21 cellular contexts compared by ENCODE assay signal in genomic region chr10:132678436-132679216, GRCh38.
DNase-seq lines count a peak whose midpoint lies in the region; ATAC-seq and TF ChIP-seq lines count a peak whose summit lies in the region.
"Had no signal": no experiment of that assay in that cellular context is flagged by ENCODE, and none has a peak within 500 bp of the region (broad histone marks: within the 10 kb centered on the region; RNA-seq: fewer than 3 reads in every experiment).

No MANE protein-coding gene starts in this region.

- TF ChIP-seq CTCF in H9 (conservative IDR thresholded peaks at IDR 0.05) = no peak
- TF ChIP-seq CTCF in psoas muscle (IDR thresholded peaks at IDR 0.05) = no peak
- TF ChIP-seq CTCF in RWPE1 (conservative IDR thresholded peaks at IDR 0.05; ENCODE audit: low read depth) = no peak

- no peak overlapping the region for H4K8ac ChIP-seq in H9 (replicated peaks; ENCODE audit: insufficient read length, low read depth, low read length)

- no peak overlapping the region for H2BK12ac ChIP-seq in H9 (ENCODE audit: insufficient read length, low read depth, low read length)

- H2AK5ac ChIP-seq in H9 (ENCODE audit: insufficient read length, low read length) = no peak overlapping the region

- no peaks in the 10 kb centered on the region for H3K36me3 ChIP-seq in CD4-positive, alpha-beta memory T cell (ENCODE audit: insufficient read depth, low read length)
- no peaks in the 10 kb centered on the region for H3K36me3 ChIP-seq in psoas muscle (ENCODE audit: insufficient read depth in 1 of 2, low read depth in 1 of 2)
- no peaks in the 10 kb centered on the region for H3K36me3 ChIP-seq in Karpas-422 (ENCODE audit: insufficient read depth, low read length)

- H4K20me1 ChIP-seq in H9 (ENCODE audit: control insufficient read depth, insufficient read depth, insufficient read length) = no peaks in the 10 kb centered on the region
- H4K20me1 ChIP-seq in Karpas-422 (ENCODE audit: insufficient read depth, low read depth, low read length) = 0 out of 2 replicates have a peak, but pooled peaks cover 5% of the 10 kb centered on the region

- H2BK20ac ChIP-seq in H9 (ENCODE audit: low read depth, low read length, poor library complexity, severe bottlenecking) = no peak overlapping the region

- H3K27me3 ChIP-seq in CD4-positive, alpha-beta memory T cell (ENCODE audit: insufficient read depth, low read length) = no peaks in the 10 kb centered on the region
- H3K27me3 ChIP-seq in H9 (ENCODE audit: insufficient read depth, low read length) = no peaks in the 10 kb centered on the region
- no peaks in the 10 kb centered on the region for H3K27me3 ChIP-seq in psoas muscle (ENCODE audit: insufficient read depth in 3 of 3, low read length in 2 of 3)
- no peaks in the 10 kb centered on the region for H3K27me3 ChIP-seq in Karpas-422 (ENCODE audit: low read length)
- H3K27me3 ChIP-seq: body of pancreas had no signal

- no peaks in the 10 kb centered on the region for H3K9me3 ChIP-seq in CD4-positive, alpha-beta memory T cell (ENCODE audit: control insufficient read depth in 1 of 2, low read length in 2 of 2)
- H3K9me3 ChIP-seq in H9 (ENCODE audit: control insufficient read depth, low read depth, low read length) (no peaks in the 10 kb centered on the region), psoas muscle (no peaks in the 10 kb centered on the region), Karpas-422 (ENCODE audit: low read length) (no peaks in the 10 kb centered on the region)
- H3K9me3 ChIP-seq: body of pancreas had no signal

- no peak overlapping the region; the same call in 1 of the 2 replicates for H3K14ac ChIP-seq in H9 (ENCODE audit: insufficient read depth, low read length)

- no peak overlapping the region for H4K91ac ChIP-seq in H9 (ENCODE audit: insufficient read length, low read depth, low read length)

- no peak overlapping the region for H3T11ph ChIP-seq in H9 (ENCODE audit: low read length)

- H3K27ac ChIP-seq in CD4-positive, alpha-beta memory T cell (ENCODE audit: low read depth, low read length) = no peak overlapping the region
- H3K27ac ChIP-seq in H9 (ENCODE audit: insufficient read length, low read depth, low read length) (no peak overlapping the region), psoas muscle (no peak overlapping the region), RWPE1 (no peak overlapping the region), Karpas-422 (ENCODE audit: low read length) (no peak overlapping the region)
- H3K27ac ChIP-seq: GM23248, HL-60 had no signal

- H2BK5ac ChIP-seq in H9 (ENCODE audit: insufficient read length, low read length) = no peak overlapping the region

- H2BK15ac ChIP-seq in H9 (ENCODE audit: low read depth, low read length) = no peak overlapping the region

- no peak overlapping the region for H2BK120ac ChIP-seq in H9 (ENCODE audit: low read depth, low read length, poor library complexity, severe bottlenecking)

- no peak overlapping the region for H3K56ac ChIP-seq in H9 (ENCODE audit: insufficient read length, low read depth, low read length)

- no peak overlapping the region for H3K4me2 ChIP-seq in H9 (ENCODE audit: insufficient read depth, insufficient read length, low read length)
- H3K4me2 ChIP-seq in Karpas-422 (ENCODE audit: low read depth, low read length, poor library complexity, severe bottlenecking) = no peak overlapping the region

- no peak overlapping the region for H4K5ac ChIP-seq in H9 (ENCODE audit: insufficient read length, low read depth, low read length)

- no peak overlapping the region for H2AFZ ChIP-seq in H9 (ENCODE audit: low read length)
- no peak overlapping the region for H2AFZ ChIP-seq in Karpas-422 (ENCODE audit: low read length)
- H2AFZ ChIP-seq: GM23248 had no signal

- H3K9ac ChIP-seq in H9 (ENCODE audit: extremely low read depth, insufficient read length, low read length) (no peak overlapping the region), Karpas-422 (ENCODE audit: low read length) (no peak overlapping the region)
- H3K9ac ChIP-seq: GM23248 had no signal

- no CpG with 5 or more reads among the region's 13 CpGs for WGBS in H9 (ENCODE audit: extremely low coverage, insufficient read length, low lambda C conversion rate)
- WGBS in psoas muscle, 3 donors = 84 to 95% (median 90%) methylated on average over 13 of the region's 13 CpGs

- H3K9me3 Mint-ChIP-seq in CD4-positive, alpha-beta memory T cell = no peaks in the 10 kb centered on the region
- peaks cover 5 to 16% of the 10 kb centered on the region in 2 experiments; a peak in 3 of 5 replicates for H3K9me3 Mint-ChIP-seq in H9
- no peaks in the 10 kb centered on the region for H3K9me3 Mint-ChIP-seq in effector memory CD8-positive, alpha-beta T cell
- no peaks in the 10 kb centered on the region for H3K9me3 Mint-ChIP-seq in stimulated activated naive CD8-positive, alpha-beta T cell treated with anti-CD3 and anti-CD28 coated beads, Interleukin-15, amount 100 ng/mL, for 72 hours
- H3K9me3 Mint-ChIP-seq: CD8-positive, alpha-beta memory T cell; IgD-negative memory B cell; stimulated activated memory B cell treated with anti-CD40 and anti-IgM and Interleukin-4, amounts not matched to agents 10 μg/mL and 1 μg/mL and 100 μg/mL, for 72 hours had no signal

- peak overlapping the region in 5 of 7 donors; percentile 22 to 61 (median 53) for H3K27ac Mint-ChIP-seq in CD4-positive, alpha-beta memory T cell
- H3K27ac Mint-ChIP-seq in H9 = no peak overlapping the region
- H3K27ac Mint-ChIP-seq in effector memory CD8-positive, alpha-beta T cell = peak overlapping the region; percentile 44 to 77
- peak overlapping the region in 1 of 2 donors; percentile 89 for H3K27ac Mint-ChIP-seq in stimulated activated naive CD8-positive, alpha-beta T cell treated with anti-CD3 and anti-CD28 coated beads, Interleukin-15, amount 100 ng/mL, for 72 hours
- H3K27ac Mint-ChIP-seq: stimulated activated memory B cell treated with anti-CD40 and anti-IgM and Interleukin-4, amounts not matched to agents 10 μg/mL and 1 μg/mL and 100 μg/mL, for 72 hours had no signal

- H3K4me3 Mint-ChIP-seq in CD4-positive, alpha-beta memory T cell = no peak overlapping the region
- H3K4me3 Mint-ChIP-seq in H9 = no peak overlapping the region
- no peak overlapping the region for H3K4me3 Mint-ChIP-seq in effector memory CD8-positive, alpha-beta T cell
- no peak overlapping the region for H3K4me3 Mint-ChIP-seq in stimulated activated naive CD8-positive, alpha-beta T cell treated with anti-CD3 and anti-CD28 coated beads, Interleukin-15, amount 100 ng/mL, for 72 hours
- H3K4me3 Mint-ChIP-seq: CD8-positive, alpha-beta memory T cell; IgD-negative memory B cell; stimulated activated memory B cell treated with anti-CD40 and anti-IgM and Interleukin-4, amounts not matched to agents 10 μg/mL and 1 μg/mL and 100 μg/mL, for 72 hours had no signal

- no peaks in the 10 kb centered on the region for H3K27me3 Mint-ChIP-seq in CD4-positive, alpha-beta memory T cell
- no peaks in the 10 kb centered on the region; the same call in none of the 2 replicates for H3K27me3 Mint-ChIP-seq in H9 (ENCODE audit: low read depth)
- no peaks in the 10 kb centered on the region for H3K27me3 Mint-ChIP-seq in effector memory CD8-positive, alpha-beta T cell
- no peaks in the 10 kb centered on the region for H3K27me3 Mint-ChIP-seq in stimulated activated naive CD8-positive, alpha-beta T cell treated with anti-CD3 and anti-CD28 coated beads, Interleukin-15, amount 100 ng/mL, for 72 hours
- H3K27me3 Mint-ChIP-seq: CD8-positive, alpha-beta memory T cell; IgD-negative memory B cell; stimulated activated memory B cell treated with anti-CD40 and anti-IgM and Interleukin-4, amounts not matched to agents 10 μg/mL and 1 μg/mL and 100 μg/mL, for 72 hours had no signal

- POLR2A ChIA-PET in CD4-positive, alpha-beta memory T cell (lab: Charles Lee; ENCODE audit: partially characterized antibody) = interaction anchor here (1.1 kb wide), 1 partner anchor 8 kb away, joined by 3 read pairs; no protein-coding TSS in a partner anchor
- POLR2A ChIA-PET in RWPE1 (lab: Yijun Ruan, JAX; ENCODE audit: low non-redundant PET) = no interaction called here

- no peak overlapping the region for H3K18ac ChIP-seq in H9 (ENCODE audit: insufficient read length, low read depth, low read length)

- no peaks in the 10 kb centered on the region for H3K9me2 ChIP-seq in Karpas-422 (replicated peaks; ENCODE audit: insufficient read depth, low read length)

- H3K4ac ChIP-seq in H9 (ENCODE audit: low read depth, low read length) = no peak overlapping the region

- H3K4me1 ChIP-seq in CD4-positive, alpha-beta memory T cell (ENCODE audit: insufficient read depth, low read length) = no peaks in the 10 kb centered on the region
- H3K4me1 ChIP-seq in H9 (ENCODE audit: insufficient read depth, low read length) = no peaks in the 10 kb centered on the region
- no peaks in the 10 kb centered on the region for H3K4me1 ChIP-seq in psoas muscle
- no peaks in the 10 kb centered on the region for H3K4me1 ChIP-seq in Karpas-422 (ENCODE audit: low read length)

- ATAC-seq in effector memory CD8-positive, alpha-beta T cell (replicated peaks) = no peak
- ATAC-seq in psoas muscle = no peak
- ATAC-seq in stimulated activated naive CD8-positive, alpha-beta T cell treated with anti-CD3 and anti-CD28 coated beads, Interleukin-15, amount 100 ng/mL, for 72 hours = no peak
- ATAC-seq: body of pancreas; GM12878; stimulated activated memory B cell treated with anti-CD40 and anti-IgM and Interleukin-4, amounts not matched to agents 10 μg/mL and 1 μg/mL and 100 μg/mL, for 72 hours had no signal

- H3K4me3 ChIP-seq in CD4-positive, alpha-beta memory T cell (ENCODE audit: low read length in 2 of 2) = no peak overlapping the region
- H3K4me3 ChIP-seq in psoas muscle (no peak overlapping the region), Karpas-422 (ENCODE audit: low read length) (no peak overlapping the region)
- H3K4me3 ChIP-seq: body of pancreas, GM12878, GM23248 had no signal

- intact Hi-C loops in CD4-positive, alpha-beta memory T cell (cut with micrococcal nuclease) = no loop called here
- intact Hi-C loops in psoas muscle (cut with DNase I) = no loop called here

- H3K23ac ChIP-seq in H9 (ENCODE audit: insufficient read length, low read depth, low read length) = no peak overlapping the region

- CTCF ChIA-PET in CD4-positive, alpha-beta memory T cell (lab: Charles Lee; ENCODE audit: partially characterized antibody) = no interaction called here
- CTCF ChIA-PET in RWPE1 (lab: Yijun Ruan, JAX) = interaction anchor here (1.5 to 1.7 kb wide), 2 partner anchors 12 to 23 kb away, joined by 4 to 7 read pairs; no protein-coding TSS in a partner anchor

- DNase-seq in CD4-positive, alpha-beta memory T cell = no peak
- DNase-seq in H9 (peak; percentile 14), psoas muscle (peak; percentile 3 to 50), RWPE1 (ENCODE audit: low spot score) (no peak), Karpas-422 (no peak)
- DNase-seq in effector memory CD8-positive, alpha-beta T cell = no peak
- no peak for DNase-seq in stimulated activated naive CD8-positive, alpha-beta T cell treated with anti-CD3 and anti-CD28 coated beads, Interleukin-15, amount 100 ng/mL, for 72 hours
- DNase-seq: activated naive CD4-positive, alpha-beta T cell treated with anti-CD3 and anti-CD28 coated beads, Interleukin-2, amount 50 U/mL, for 16 hours; DMS53; GM23248; MM.1S; NCI-H526 treated with DMSO at 0.1 percent for 48 hours; occipital lobe; SHP77; stimulated activated CD4-positive, alpha-beta T cell treated with anti-CD3 and anti-CD28 coated beads, Interleukin-1b, Interleukin-23, amount 100 ng/mL, for 48 hours had no signal

- H3K23me2 ChIP-seq in H9 (ENCODE audit: insufficient read length, low read depth, low read length, poor library complexity, severe bottlenecking) = no peaks in the 10 kb centered on the region

- no peaks in the 10 kb centered on the region for H3K79me1 ChIP-seq in H9 (ENCODE audit: insufficient read depth, low read depth, low read length, poor library complexity, severe bottlenecking)

- peaks cover 0 to 8% of the 10 kb centered on the region in 2 donors for H3K36me3 Mint-ChIP-seq in CD4-positive, alpha-beta memory T cell
- peaks cover 0 to 16% (median 7%) of the 10 kb centered on the region in 3 experiments; a peak in 5 of 7 replicates for H3K36me3 Mint-ChIP-seq in H9 (ENCODE audit: insufficient read depth in 1 of 3, low read depth in 3 of 3)
- peaks cover 3% of the 10 kb centered on the region for H3K36me3 Mint-ChIP-seq in effector memory CD8-positive, alpha-beta T cell (ENCODE audit: insufficient read depth)

- peaks cover 5 to 23% (median 11%) of the 10 kb centered on the region in 4 donors for H3K4me1 Mint-ChIP-seq in CD4-positive, alpha-beta memory T cell
- H3K4me1 Mint-ChIP-seq in H9 = no peaks in the 10 kb centered on the region
- peaks cover 15 to 19% of the 10 kb centered on the region in 2 donors for H3K4me1 Mint-ChIP-seq in effector memory CD8-positive, alpha-beta T cell (ENCODE audit: low read depth in 2 of 2)
- H3K4me1 Mint-ChIP-seq in stimulated activated naive CD8-positive, alpha-beta T cell treated with anti-CD3 and anti-CD28 coated beads, Interleukin-15, amount 100 ng/mL, for 72 hours = peaks cover 17% of the 10 kb centered on the region

- no peaks in the 10 kb centered on the region for H3K79me2 ChIP-seq in H9 (ENCODE audit: insufficient read depth, low read length)
- H3K79me2 ChIP-seq in Karpas-422 (ENCODE audit: low read length) = no peaks in the 10 kb centered on the region

Comparison
In these comparisons a context has a peak if more than half of its experiments do, and no peak if none do; other contexts are left out.
1. DNase-seq: peak in H9 (single experiment) and psoas muscle (2 of 2); none in CD4-positive, alpha-beta memory T cell (0 of 5), effector memory CD8-positive, alpha-beta T cell (0 of 3), stimulated activated naive CD8-positive, alpha-beta T cell treated with anti-CD3 and anti-CD28 coated beads, Interleukin-15, amount 100 ng/mL, for 72 hours (0 of 2), RWPE1 (single experiment) and Karpas-422 (single experiment).
2. H3K27ac Mint-ChIP-seq: peak in CD4-positive, alpha-beta memory T cell (5 of 7) and effector memory CD8-positive, alpha-beta T cell (2 of 2); none in H9 (0 of 3).